ENCODE assay signal across 8 cellular contexts in genomic region chr2:35410431-35411061, GRCh38.
DNase-seq lines count a peak whose midpoint lies in the region; ATAC-seq lines count a peak whose summit lies in the region.

No MANE protein-coding gene starts in this region.

- no peaks in the 10 kb centered on the region for H3K27me3 ChIP-seq in CD4-positive, CD25-positive, alpha-beta regulatory T cell (ENCODE audit: control insufficient read depth, insufficient read depth, low read length)

- H3K4me3 ChIP-seq in CD4-positive, CD25-positive, alpha-beta regulatory T cell (ENCODE audit: low read depth, low read length): no peak overlapping the region

- peaks cover 0 to 4% (median 0%) of the 10 kb centered on the region in 7 donors for H3K9me3 Mint-ChIP-seq in CD4-positive, CD25-positive, alpha-beta regulatory T cell

- no peaks in the 10 kb centered on the region for H3K36me3 Mint-ChIP-seq in CD4-positive, CD25-positive, alpha-beta regulatory T cell

- peak in 2 of 3 donors; percentile 7 to 38 for DNase-seq in CD4-positive, CD25-positive, alpha-beta regulatory T cell
- DNase-seq in NOMO-1 treated with dmso at 0.1 percent for 144 hours (lab: John Stamatoyannopoulos, UW; ENCODE audit: unreplicated experiment) (peak; percentile 6), amniotic epithelial cell (ENCODE audit: low read depth) (peak; percentile 24), hepatic stellate cell (ENCODE audit: low spot score) (peak; percentile 2)
- peak; percentile 7 to 20 for DNase-seq in stimulated activated CD4-positive, alpha-beta T cell treated with anti-CD3 and anti-CD28 coated beads, Interleukin-15, amount 100 ng/mL, for 48 hours (ENCODE audit: low read depth in 2 of 2)

- no peak overlapping the region for H3K27ac Mint-ChIP-seq in CD4-positive, CD25-positive, alpha-beta regulatory T cell

- H3K4me1 ChIP-seq in CD4-positive, CD25-positive, alpha-beta regulatory T cell (ENCODE audit: control insufficient read depth, insufficient read depth, low read length, poor library complexity, severe bottlenecking): no peaks in the 10 kb centered on the region

- H3K9me3 ChIP-seq in CD4-positive, CD25-positive, alpha-beta regulatory T cell (ENCODE audit: control insufficient read depth in 2 of 2, low read length in 2 of 2): no peaks in the 10 kb centered on the region

- H3K27ac ChIP-seq in CD4-positive, CD25-positive, alpha-beta regulatory T cell (ENCODE audit: insufficient read depth, low read length, poor library complexity, severe bottlenecking): no peak overlapping the region

- no peaks in the 10 kb centered on the region for H3K36me3 ChIP-seq in CD4-positive, CD25-positive, alpha-beta regulatory T cell (ENCODE audit: control insufficient read depth, insufficient read depth, low read length)

- no peaks in the 10 kb centered on the region for H3K27me3 Mint-ChIP-seq in CD4-positive, CD25-positive, alpha-beta regulatory T cell

- no peaks in the 10 kb centered on the region for H3K4me1 Mint-ChIP-seq in CD4-positive, CD25-positive, alpha-beta regulatory T cell

- no peak for ATAC-seq in CD4-positive, CD25-positive, alpha-beta regulatory T cell (ENCODE audit: low read depth in 2 of 2)
- ATAC-seq in GM18517 (IDR thresholded peaks at IDR 0.05; ENCODE audit: unreplicated experiment) (peak; percentile 74), HG03066 (IDR thresholded peaks at IDR 0.05; ENCODE audit: low read depth, unreplicated experiment) (peak; percentile 81), GM21529 (IDR thresholded peaks at IDR 0.05; ENCODE audit: unreplicated experiment) (no peak)

- H3K4me3 Mint-ChIP-seq in CD4-positive, CD25-positive, alpha-beta regulatory T cell: no peak overlapping the region

Comparison
In these comparisons a context has a peak if more than half of its experiments do, and no peak if none do; other contexts are left out.
1. ATAC-seq: peak in GM18517 (single experiment) and HG03066 (single experiment); none in CD4-positive, CD25-positive, alpha-beta regulatory T cell (0 of 2) and GM21529 (single experiment).
2. Peak in every context shown above with its lines, with median percentiles within 50 percentile points of each other: DNase-seq.